In the genomic region with DNA sequence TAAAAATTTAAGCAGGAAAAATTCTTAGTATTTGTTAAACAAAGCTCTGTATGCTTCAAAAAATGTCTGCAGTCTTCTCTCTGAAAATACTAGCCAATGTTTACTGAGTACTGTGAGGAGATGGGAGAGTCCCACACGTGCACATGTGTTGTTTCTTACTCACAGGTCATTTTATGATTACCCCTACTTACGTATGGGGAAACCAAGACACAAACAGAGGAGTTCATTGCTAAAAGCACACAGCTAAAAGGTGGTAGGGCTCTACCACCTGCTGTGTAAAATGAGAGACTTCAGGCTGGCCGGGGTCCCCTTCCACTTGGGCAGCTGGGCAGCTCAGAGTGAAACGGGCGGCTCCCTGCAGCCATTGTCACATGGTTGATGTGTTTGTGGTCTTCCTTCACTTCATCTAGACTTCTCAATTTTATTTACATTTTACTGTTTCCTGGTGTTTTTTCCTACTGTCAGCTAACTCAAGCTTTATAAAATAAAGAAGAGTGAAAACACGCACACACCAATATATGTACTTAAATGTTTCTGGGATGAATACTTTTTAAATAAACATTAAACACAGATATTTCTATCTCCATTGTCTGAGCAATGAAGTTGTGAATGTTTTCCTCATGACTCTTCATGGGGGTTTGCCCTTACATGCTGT, we compare ENCODE assay signal across 10 cellular contexts.
A peak's percentile ranks its signal among the peaks of the same experiment; 100 is the strongest.
DNase-seq lines count a peak whose midpoint lies in the region; ATAC-seq and TF ChIP-seq lines count a peak whose summit lies in the region.
"Had no signal": no experiment of that assay in that cellular context is flagged by ENCODE, and none has a peak within 500 bp of the region (broad histone marks: within the 10 kb centered on the region; RNA-seq: fewer than 3 reads in every experiment).

No MANE protein-coding gene starts in this region.

- peaks cover 10% of the 10 kb centered on the region for H3K4me1 ChIP-seq in hepatocyte (ENCODE audit: insufficient read depth)

- H3K27ac ChIP-seq in hepatocyte (peak overlapping the region; percentile 83), temporal lobe (ENCODE audit: low read depth, low read length) (peak overlapping the region; percentile 55)

- no peak for TF ChIP-seq CTCF in WTC11 (IDR thresholded peaks at IDR 0.05)
- no peak for TF ChIP-seq CTCF in hepatocyte (IDR thresholded peaks at IDR 0.05; ENCODE audit: poor library complexity)

- H4K20me1 ChIP-seq in hepatocyte (ENCODE audit: insufficient read depth, poor library complexity, severe bottlenecking): no peaks in the 10 kb centered on the region

- no peaks in the 10 kb centered on the region for H3K9me2 ChIP-seq in hepatocyte (replicated peaks; ENCODE audit: insufficient read depth)

- peak overlapping the region; percentile 65 for H3K4me3 Mint-ChIP-seq in activated T-cell treated with anti-CD3 and anti-CD28 coated beads, Interleukin-2, amount 50 U/mL, for 24 hours
- no peak overlapping the region for H3K4me3 Mint-ChIP-seq in WTC11

- peak overlapping the region; percentile 97 for H3K27ac Mint-ChIP-seq in activated T-cell treated with anti-CD3 and anti-CD28 coated beads, Interleukin-2, amount 50 U/mL, for 24 hours
- 0 out of 2 replicates have a peak overlapping the region, but pooled peaks have one; percentile 29 for H3K27ac Mint-ChIP-seq in WTC11

- no peak for DNase-seq in activated T-cell treated with anti-CD3 and anti-CD28 coated beads, Interleukin-2, amount 50 U/mL, for 24 hours
- DNase-seq in activated T-cell treated with anti-CD3 and anti-CD28 coated beads, Interleukin-2, amount 50 U/mL, for 1 hour: no peak
- DNase-seq in WTC11 (ENCODE audit: low spot score) (no peak), hepatocyte (ENCODE audit: low spot score) (no peak)
- DNase-seq: NCI-H446 treated with DMSO at 0.1 percent for 48 hours, T1000 had no signal

- H3K4me1 Mint-ChIP-seq in activated T-cell treated with anti-CD3 and anti-CD28 coated beads, Interleukin-2, amount 50 U/mL, for 24 hours (ENCODE audit: low read depth): peaks cover 84% of the 10 kb centered on the region
- peaks cover 39% of the 10 kb centered on the region for H3K4me1 Mint-ChIP-seq in WTC11

- no peak overlapping the region for H2AFZ ChIP-seq in hepatocyte

- H3K9me3 Mint-ChIP-seq in activated T-cell treated with anti-CD3 and anti-CD28 coated beads, Interleukin-2, amount 50 U/mL, for 24 hours: peaks cover 2% of the 10 kb centered on the region
- no peaks in the 10 kb centered on the region for H3K9me3 Mint-ChIP-seq in WTC11

- peaks cover 82% of the 10 kb centered on the region for H3K36me3 Mint-ChIP-seq in activated T-cell treated with anti-CD3 and anti-CD28 coated beads, Interleukin-2, amount 50 U/mL, for 24 hours (ENCODE audit: low read depth)
- peaks cover 21% of the 10 kb centered on the region for H3K36me3 Mint-ChIP-seq in WTC11

- no peak overlapping the region for H3K4me2 ChIP-seq in hepatocyte

- 58% methylated on average over 6 of the region's 6 CpGs for WGBS in hepatocyte (ENCODE audit: low lambda C conversion rate, missing lambda C conversion rate)

- CTCF ChIA-PET in WTC11 (lab: Charles Lee): interaction anchor here (0.5 to 1.6 kb wide), 11 partner anchors 10 to 258 kb away, joined by 3 to 8 read pairs (median 5); no protein-coding TSS in a partner anchor

- no peaks in the 10 kb centered on the region for H3K27me3 Mint-ChIP-seq in activated T-cell treated with anti-CD3 and anti-CD28 coated beads, Interleukin-2, amount 50 U/mL, for 24 hours
- no peaks in the 10 kb centered on the region for H3K27me3 Mint-ChIP-seq in WTC11 (ENCODE audit: low read depth)

- H3K9me3 ChIP-seq in hepatocyte (ENCODE audit: low read depth): no peaks in the 10 kb centered on the region

- H3K4me3 ChIP-seq in hepatocyte: no peak overlapping the region

- ATAC-seq in WTC11 (no peak), GM19035 (IDR thresholded peaks at IDR 0.05; ENCODE audit: unreplicated experiment) (no peak), GM19324 (IDR thresholded peaks at IDR 0.05; ENCODE audit: low FRiP score, unreplicated experiment) (no peak), HG03280 (IDR thresholded peaks at IDR 0.05; ENCODE audit: unreplicated experiment) (no peak)

- H3K36me3 ChIP-seq in hepatocyte (replicated peaks; ENCODE audit: insufficient read depth, low read depth): no peaks in the 10 kb centered on the region

- no peaks in the 10 kb centered on the region for H3K27me3 ChIP-seq in hepatocyte

- POLR2A ChIA-PET in WTC11 (lab: Charles Lee): interaction anchor here (0.7 kb wide), 1 partner anchor 1678 kb away, joined by 4 read pairs; no protein-coding TSS in a partner anchor

- no peaks in the 10 kb centered on the region for H3K79me2 ChIP-seq in hepatocyte

TF ChIP-seq in WTC11, 78 proteins besides CTCF, POLR2A, EP300 and RAD21:
- TF ChIP-seq, protein P1, sequence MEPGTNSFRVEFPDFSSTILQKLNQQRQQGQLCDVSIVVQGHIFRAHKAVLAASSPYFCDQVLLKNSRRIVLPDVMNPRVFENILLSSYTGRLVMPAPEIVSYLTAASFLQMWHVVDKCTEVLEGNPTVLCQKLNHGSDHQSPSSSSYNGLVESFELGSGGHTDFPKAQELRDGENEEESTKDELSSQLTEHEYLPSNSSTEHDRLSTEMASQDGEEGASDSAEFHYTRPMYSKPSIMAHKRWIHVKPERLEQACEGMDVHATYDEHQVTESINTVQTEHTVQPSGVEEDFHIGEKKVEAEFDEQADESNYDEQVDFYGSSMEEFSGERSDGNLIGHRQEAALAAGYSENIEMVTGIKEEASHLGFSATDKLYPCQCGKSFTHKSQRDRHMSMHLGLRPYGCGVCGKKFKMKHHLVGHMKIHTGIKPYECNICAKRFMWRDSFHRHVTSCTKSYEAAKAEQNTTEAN (CRISPR knock-in tag; IDR thresholded peaks at IDR 0.05): no peak
- TF ChIP-seq JAZF1 (CRISPR knock-in tag; IDR thresholded peaks at IDR 0.05) (no peak), OVOL2 (CRISPR knock-in tag; IDR thresholded peaks at IDR 0.05; ENCODE audit: borderline replicate concordance) (no peak), IRF2 (CRISPR knock-in tag; IDR thresholded peaks at IDR 0.05; ENCODE audit: borderline replicate concordance, low read depth) (no peak), JUN (CRISPR knock-in tag; IDR thresholded peaks at IDR 0.05) (no peak), ZNF396 (CRISPR knock-in tag; IDR thresholded peaks at IDR 0.05; ENCODE audit: borderline replicate concordance) (no peak), MXD4 (CRISPR knock-in tag; IDR thresholded peaks at IDR 0.05; ENCODE audit: borderline replicate concordance) (no peak)
- TF ChIP-seq, protein P2, sequence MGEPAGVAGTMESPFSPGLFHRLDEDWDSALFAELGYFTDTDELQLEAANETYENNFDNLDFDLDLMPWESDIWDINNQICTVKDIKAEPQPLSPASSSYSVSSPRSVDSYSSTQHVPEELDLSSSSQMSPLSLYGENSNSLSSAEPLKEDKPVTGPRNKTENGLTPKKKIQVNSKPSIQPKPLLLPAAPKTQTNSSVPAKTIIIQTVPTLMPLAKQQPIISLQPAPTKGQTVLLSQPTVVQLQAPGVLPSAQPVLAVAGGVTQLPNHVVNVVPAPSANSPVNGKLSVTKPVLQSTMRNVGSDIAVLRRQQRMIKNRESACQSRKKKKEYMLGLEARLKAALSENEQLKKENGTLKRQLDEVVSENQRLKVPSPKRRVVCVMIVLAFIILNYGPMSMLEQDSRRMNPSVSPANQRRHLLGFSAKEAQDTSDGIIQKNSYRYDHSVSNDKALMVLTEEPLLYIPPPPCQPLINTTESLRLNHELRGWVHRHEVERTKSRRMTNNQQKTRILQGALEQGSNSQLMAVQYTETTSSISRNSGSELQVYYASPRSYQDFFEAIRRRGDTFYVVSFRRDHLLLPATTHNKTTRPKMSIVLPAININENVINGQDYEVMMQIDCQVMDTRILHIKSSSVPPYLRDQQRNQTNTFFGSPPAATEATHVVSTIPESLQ (CRISPR knock-in tag; IDR thresholded peaks at IDR 0.05): no peak
- TF ChIP-seq, protein P3, sequence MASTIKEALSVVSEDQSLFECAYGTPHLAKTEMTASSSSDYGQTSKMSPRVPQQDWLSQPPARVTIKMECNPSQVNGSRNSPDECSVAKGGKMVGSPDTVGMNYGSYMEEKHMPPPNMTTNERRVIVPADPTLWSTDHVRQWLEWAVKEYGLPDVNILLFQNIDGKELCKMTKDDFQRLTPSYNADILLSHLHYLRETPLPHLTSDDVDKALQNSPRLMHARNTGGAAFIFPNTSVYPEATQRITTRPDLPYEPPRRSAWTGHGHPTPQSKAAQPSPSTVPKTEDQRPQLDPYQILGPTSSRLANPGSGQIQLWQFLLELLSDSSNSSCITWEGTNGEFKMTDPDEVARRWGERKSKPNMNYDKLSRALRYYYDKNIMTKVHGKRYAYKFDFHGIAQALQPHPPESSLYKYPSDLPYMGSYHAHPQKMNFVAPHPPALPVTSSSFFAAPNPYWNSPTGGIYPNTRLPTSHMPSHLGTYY (CRISPR knock-in tag; IDR thresholded peaks at IDR 0.05): no peak
